In the genomic region with DNA sequence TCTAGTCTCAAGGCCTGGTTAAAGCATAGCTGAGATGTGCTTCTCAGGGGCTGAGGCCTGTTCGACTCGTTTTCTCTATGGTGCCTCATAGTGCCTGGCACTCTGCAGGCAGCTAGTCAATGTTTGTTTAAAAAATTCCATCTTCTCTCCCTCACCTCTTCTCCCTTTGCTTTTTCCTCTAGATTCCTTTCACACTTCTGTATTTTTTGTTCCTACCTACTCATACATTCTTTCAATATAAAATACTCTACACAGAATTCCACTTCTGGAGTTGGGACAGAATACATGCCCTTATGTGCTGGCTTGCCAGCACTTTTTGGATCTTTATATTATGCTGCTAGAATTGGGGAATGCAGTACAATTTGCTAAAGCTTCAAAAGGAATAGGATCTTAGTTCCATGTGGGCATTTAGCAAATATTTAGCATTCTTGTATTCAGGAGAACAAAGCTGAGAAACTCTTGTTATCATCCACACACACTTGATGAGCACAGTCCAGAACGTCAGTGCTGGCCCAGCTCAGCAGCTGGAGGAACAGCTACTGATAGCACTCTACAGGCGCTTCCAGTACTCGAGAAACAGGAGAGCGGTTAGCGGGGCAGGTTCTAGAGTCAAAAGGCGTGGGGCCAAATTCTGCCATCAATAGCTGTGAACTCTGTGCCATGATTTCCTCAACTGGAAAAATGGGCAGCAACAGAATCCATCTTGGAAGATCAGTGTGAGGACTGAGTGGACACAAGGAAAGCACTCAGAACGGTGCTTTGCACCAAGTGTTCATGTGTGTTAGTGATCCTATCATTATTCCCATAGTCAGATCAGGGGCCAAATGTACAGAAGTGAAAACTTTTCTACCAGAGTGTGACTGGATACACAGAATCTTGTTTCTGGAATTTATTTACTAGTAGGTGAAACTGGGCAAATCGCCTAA, we compare ENCODE assay signal across 8 cellular contexts. TPM values are rescaled to one million over a fixed set of nuclear protein-coding genes. Genes with fewer than 3 reads are reported as not detected.
DNase-seq lines count a peak whose midpoint lies in the region; ATAC-seq and TF ChIP-seq lines count a peak whose summit lies in the region.

No MANE protein-coding gene starts in this region.

- peak overlapping the region; percentile 52 to 97 (median 87) for H3K27ac Mint-ChIP-seq in CD4-positive, CD25-positive, alpha-beta regulatory T cell
- peak overlapping the region; percentile 39 to 68 for H3K27ac Mint-ChIP-seq in effector memory CD8-positive, alpha-beta T cell
- H3K27ac Mint-ChIP-seq in nephron progenitor cell = peak overlapping the region; percentile 37

- no peaks in the 10 kb centered on the region for H3K9me3 ChIP-seq in CD4-positive, CD25-positive, alpha-beta regulatory T cell (ENCODE audit: control insufficient read depth in 2 of 2, low read length in 2 of 2)
- H3K9me3 ChIP-seq in PC-9 (ENCODE audit: insufficient read depth, low read depth) = no peaks in the 10 kb centered on the region

- peaks cover under 1% of the 10 kb centered on the region for H3K36me3 ChIP-seq in CD4-positive, CD25-positive, alpha-beta regulatory T cell (ENCODE audit: control insufficient read depth, insufficient read depth, low read length)
- peaks cover 39% of the 10 kb centered on the region; the same call in 1 of the 2 replicates for H3K36me3 ChIP-seq in PC-9 (ENCODE audit: low read depth)

- no TSS peak for BruUV-seq in PC-9 (replicated peaks; lab: Mats Ljungman, UMichigan)

- no peaks in the 10 kb centered on the region for H3K27me3 ChIP-seq in CD4-positive, CD25-positive, alpha-beta regulatory T cell (ENCODE audit: control insufficient read depth, insufficient read depth, low read length)
- H3K27me3 ChIP-seq in PC-9 (ENCODE audit: insufficient read depth, low read depth) = no peaks in the 10 kb centered on the region

- H3F3A ChIP-seq in PC-9 (ENCODE audit: insufficient read depth, low read depth) = peaks cover 63% of the 10 kb centered on the region

- in situ Hi-C loops in GM13976 (cut with MboI; ENCODE audit: low sequenced_read_pairs, unreplicated experiment) = no loop called here

- CTCF ChIA-PET in PC-9 (lab: Charles Lee) = no interaction called here

- POLR2A ChIA-PET in PC-9 (lab: Charles Lee; ENCODE audit: unreplicated experiment) = interaction anchor here (0.6 to 1.6 kb wide), 8 partner anchors 8 to 698 kb away, joined by 3 to 12 read pairs (median 5); partner anchors contain the start of genes GTPBP1 and TOMM22

- intact Hi-C loops in PC-9 (cut with micrococcal nuclease; ENCODE audit: unreplicated experiment) = loop anchor here (2.0 kb wide), 1 partner anchor 57 kb away; the partner anchor contains the start of gene SUN2

- no peak for ATAC-seq in CD4-positive, CD25-positive, alpha-beta regulatory T cell (ENCODE audit: low read depth in 2 of 2)
- ATAC-seq in effector memory CD8-positive, alpha-beta T cell (replicated peaks) = no peak
- no peak for ATAC-seq in HG03139 (IDR thresholded peaks at IDR 0.05; ENCODE audit: unreplicated experiment)
- ATAC-seq in HG02798 (IDR thresholded peaks at IDR 0.05; ENCODE audit: poor library complexity, unreplicated experiment) = no peak

- H3K9me3 Mint-ChIP-seq in CD4-positive, CD25-positive, alpha-beta regulatory T cell = no peaks in the 10 kb centered on the region
- H3K9me3 Mint-ChIP-seq in effector memory CD8-positive, alpha-beta T cell = no peaks in the 10 kb centered on the region
- H3K9me3 Mint-ChIP-seq in nephron progenitor cell = no peaks in the 10 kb centered on the region

- peak overlapping the region; percentile 92 for H3K4me2 ChIP-seq in PC-9

- peaks cover 4% of the 10 kb centered on the region for H3K27me3 Mint-ChIP-seq in CD4-positive, CD25-positive, alpha-beta regulatory T cell
- H3K27me3 Mint-ChIP-seq in effector memory CD8-positive, alpha-beta T cell = no peaks in the 10 kb centered on the region
- H3K27me3 Mint-ChIP-seq in nephron progenitor cell (ENCODE audit: low read depth, poor library complexity) = no peaks in the 10 kb centered on the region

- no peaks in the 10 kb centered on the region for H3K9me2 ChIP-seq in PC-9 (ENCODE audit: insufficient read depth)

- H3K27ac ChIP-seq in CD4-positive, CD25-positive, alpha-beta regulatory T cell (ENCODE audit: insufficient read depth, low read length, poor library complexity, severe bottlenecking) = peak overlapping the region; percentile 62
- peak overlapping the region; percentile 88 for H3K27ac ChIP-seq in PC-9

- H4K20me1 ChIP-seq in PC-9 (ENCODE audit: insufficient read depth) = peaks cover 14% of the 10 kb centered on the region; the same call in 1 of the 2 replicates

- peaks cover 16% of the 10 kb centered on the region for H3K36me3 Mint-ChIP-seq in CD4-positive, CD25-positive, alpha-beta regulatory T cell
- H3K36me3 Mint-ChIP-seq in effector memory CD8-positive, alpha-beta T cell (ENCODE audit: insufficient read depth) = peaks cover 52% of the 10 kb centered on the region
- peaks cover 33% of the 10 kb centered on the region for H3K36me3 Mint-ChIP-seq in nephron progenitor cell (ENCODE audit: low read depth)

- no peak overlapping the region for H2AFZ ChIP-seq in PC-9

- DNase-seq in CD4-positive, CD25-positive, alpha-beta regulatory T cell = no peak
- DNase-seq in PC-9 (peak; percentile 64 to 89), nephron progenitor cell (no peak), GM13976 (ENCODE audit: low spot score) (no peak)
- no peak for DNase-seq in effector memory CD8-positive, alpha-beta T cell
- DNase-seq in stimulated activated CD4-positive, alpha-beta T cell treated with anti-CD3 and anti-CD28 coated beads, Interleukin-4, amount 100 ng/mL, for 4 hours = no peak

- H3K4me3 ChIP-seq in CD4-positive, CD25-positive, alpha-beta regulatory T cell (ENCODE audit: low read depth, low read length) = peak overlapping the region; percentile 82
- H3K4me3 ChIP-seq in PC-9 = peak overlapping the region; percentile 82

- TF ChIP-seq CTCF in PC-9 (conservative IDR thresholded peaks at IDR 0.05) (no peak), nephron progenitor cell (IDR thresholded peaks at IDR 0.05) (no peak), GM13976 (IDR thresholded peaks at IDR 0.05; ENCODE audit: borderline replicate concordance, control extremely low read depth, extremely low read depth, insufficient read depth, missing control alignments) (no peak)

- H3K4me1 Mint-ChIP-seq in CD4-positive, CD25-positive, alpha-beta regulatory T cell = peaks cover 36 to 72% (median 52%) of the 10 kb centered on the region in 4 donors
- H3K4me1 Mint-ChIP-seq in effector memory CD8-positive, alpha-beta T cell (ENCODE audit: low read depth in 2 of 2) = peaks cover 46 to 67% of the 10 kb centered on the region in 2 donors
- peaks cover 49% of the 10 kb centered on the region for H3K4me1 Mint-ChIP-seq in nephron progenitor cell

- peaks cover 76% of the 10 kb centered on the region for H3K79me2 ChIP-seq in PC-9 (ENCODE audit: low read depth)

- peak overlapping the region; percentile 23 to 95 (median 94) for H3K4me3 Mint-ChIP-seq in CD4-positive, CD25-positive, alpha-beta regulatory T cell
- peak overlapping the region in 1 of 2 donors; percentile 79 for H3K4me3 Mint-ChIP-seq in effector memory CD8-positive, alpha-beta T cell
- H3K4me3 Mint-ChIP-seq in nephron progenitor cell = peak overlapping the region; percentile 95

- H3K4me1 ChIP-seq in CD4-positive, CD25-positive, alpha-beta regulatory T cell (ENCODE audit: control insufficient read depth, insufficient read depth, low read length, poor library complexity, severe bottlenecking) = peaks cover 64% of the 10 kb centered on the region
- H3K4me1 ChIP-seq in PC-9 (replicated peaks; ENCODE audit: insufficient read depth) = peaks cover 57% of the 10 kb centered on the region

RNA-seq across cellular contexts. Expression of gene JOSD1, which starts 3.4 kb away (rescaled TPM):
- 205 TPM for total RNA-seq in CD4-positive, CD25-positive, alpha-beta regulatory T cell
- polyA plus RNA-seq in CD4-positive, CD25-positive, alpha-beta regulatory T cell = 10 to 100 TPM in 2 of 4 donors, 1 to 10 TPM in 2; 8.7 to 12.5 (median 10.2) TPM
- 102 and 110 TPM in 2 replicates for total RNA-seq in PC-9 (2021)

RNA-seq across cellular contexts. Expression of gene GTPBP1, which starts 8.4 kb away (rescaled TPM):
- total RNA-seq in CD4-positive, CD25-positive, alpha-beta regulatory T cell = 285 TPM
- polyA plus RNA-seq in CD4-positive, CD25-positive, alpha-beta regulatory T cell = 10 to 100 TPM; 25.4 to 29.7 (median 25.7) TPM
- 79.3 and 94.7 TPM in 2 replicates for total RNA-seq in PC-9 (2021)

RNA-seq across cellular contexts. Expression of gene TOMM22, which starts 15.6 kb away (rescaled TPM):
- total RNA-seq in CD4-positive, CD25-positive, alpha-beta regulatory T cell = 58.4 TPM
- 10 to 100 TPM; 61.6 to 72.7 (median 65.7) TPM for polyA plus RNA-seq in CD4-positive, CD25-positive, alpha-beta regulatory T cell
- 106 and 120 TPM in 2 replicates for total RNA-seq in PC-9 (2021)

RNA-seq across cellular contexts. Expression of gene CBY1, which starts 40.9 kb away (rescaled TPM):
- 13.7 TPM for total RNA-seq in CD4-positive, CD25-positive, alpha-beta regulatory T cell
- 10 to 100 TPM in 1 of 4 donors, 1 to 10 TPM in 3; 5.0 to 11.2 (median 8.1) TPM for polyA plus RNA-seq in CD4-positive, CD25-positive, alpha-beta regulatory T cell
- total RNA-seq in PC-9 (2021) = 58.9 and 61.8 TPM in 2 replicates

RNA-seq across cellular contexts. Expression of gene FAM227A, which starts 41.1 kb away (rescaled TPM):
- total RNA-seq in CD4-positive, CD25-positive, alpha-beta regulatory T cell = not detected
- not detected for polyA plus RNA-seq in CD4-positive, CD25-positive, alpha-beta regulatory T cell
- 8.8 and 9.8 TPM in 2 replicates for total RNA-seq in PC-9 (2021)

Comparison
In these comparisons a context has a peak if more than half of its experiments do, and no peak if none do; other contexts are left out.
1. DNase-seq: peak in PC-9 (2 of 2); none in CD4-positive, CD25-positive, alpha-beta regulatory T cell (0 of 3), effector memory CD8-positive, alpha-beta T cell (0 of 3), nephron progenitor cell (single experiment), GM13976 (single experiment) and stimulated activated CD4-positive, alpha-beta T cell treated with anti-CD3 and anti-CD28 coated beads, Interleukin-4, amount 100 ng/mL, for 4 hours (0 of 2).
2. H3K27ac Mint-ChIP-seq: peak in every context shown above with its lines; median percentile 87 in CD4-positive, CD25-positive, alpha-beta regulatory T cell; 54 in effector memory CD8-positive, alpha-beta T cell; 37 in nephron progenitor cell.